18 cellular contexts compared by ENCODE assay signal in genomic region chr9:135792268-135793128, GRCh38.
"Had no signal": no experiment of that assay in that cellular context is flagged by ENCODE, and none has a peak within 500 bp of the region (broad histone marks: within the 10 kb centered on the region; RNA-seq: fewer than 3 reads in every experiment).

No MANE protein-coding gene starts in this region.

- H3K27ac ChIP-seq: brain microvascular endothelial cell, esophagus squamous epithelium, right atrium auricular region, testis had no signal

- DNase-seq: activated CD4-positive, alpha-beta T cell treated with anti-CD3 and anti-CD28 coated beads, Interleukin-2, amount 10 ng/mL, durations not matched to agents 7 days and 5 days; activated naive CD4-positive, alpha-beta T cell treated with Interleukin-2 at 50 U/mL for 16 hours; activated T-cell treated with anti-CD3 and anti-CD28 coated beads for 4 hours; anterior cingulate cortex; brain microvascular endothelial cell; cerebellar nuclear complex; effector CD8-positive, alpha-beta T cell; esophagus squamous epithelium; foreskin melanocyte; mesendoderm; natural killer cell; small intestine; stimulated activated CD4-positive, alpha-beta T cell treated with anti-CD3 and anti-CD28 coated beads, Interleukin-4, amount 100 ng/mL, for 4 hours; stimulated activated CD8-positive, alpha-beta memory T cell treated with anti-CD3 and anti-CD28 coated beads, Interleukin-4, amount 100 ng/mL, for 48 hours; T-helper 17 cell; testis had no signal

- H3K27me3 ChIP-seq: brain microvascular endothelial cell, right atrium auricular region, testis had no signal

- H3K9me3 ChIP-seq: esophagus squamous epithelium, right atrium auricular region, testis had no signal

- H3K4me3 ChIP-seq: esophagus squamous epithelium, right atrium auricular region, testis had no signal

- H3K36me3 ChIP-seq: brain microvascular endothelial cell, esophagus squamous epithelium, right atrium auricular region had no signal

- ATAC-seq: activated T-helper 17 cell treated with anti-CD3 and anti-CD28 coated beads, Interleukin-2, amount 50 U/mL, for 72 hours; natural killer cell; T-helper 17 cell had no signal
